ENCODE assay signal across 8 cellular contexts in the genomic region with DNA sequence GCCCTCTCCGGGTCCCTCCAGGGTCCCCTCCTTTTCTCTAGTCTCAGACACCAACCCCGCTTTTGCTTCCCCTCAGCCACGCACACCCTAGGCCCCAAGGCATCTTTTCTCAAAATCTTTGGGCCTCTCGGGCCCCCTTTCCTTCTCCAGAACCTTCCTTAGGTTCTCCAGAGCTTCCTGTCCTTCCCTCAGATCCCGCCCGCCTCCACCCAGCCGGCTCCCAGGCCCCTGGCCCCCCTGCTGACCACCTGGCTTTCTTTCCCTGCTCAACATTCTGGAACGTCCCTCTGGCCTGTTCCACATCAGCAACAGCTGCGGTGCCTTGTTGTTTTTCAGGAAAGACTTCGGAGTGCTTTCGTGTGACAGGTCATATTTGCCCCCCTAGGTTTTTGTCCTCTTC. TPM values are rescaled to one million over a fixed set of nuclear protein-coding genes. Genes with fewer than 3 reads are reported as not detected.
A peak's percentile ranks its signal among the peaks of the same experiment; 100 is the strongest.
DNase-seq lines count a peak whose midpoint lies in the region; ATAC-seq and TF ChIP-seq lines count a peak whose summit lies in the region.

No MANE protein-coding gene starts in this region.

- H3K36me3 ChIP-seq in BJ (ENCODE audit: control insufficient read depth, insufficient read depth, low read length) (peaks cover 1% of the 10 kb centered on the region; the same call in 1 of the 2 replicates), MG63 (peaks cover 16% of the 10 kb centered on the region)

- no peak for DNase-seq in BJ (ENCODE audit: low read depth)
- no peak for DNase-seq in MG63
- no peak for DNase-seq in effector memory CD8-positive, alpha-beta T cell
- DNase-seq in natural killer cell treated with Interleukin-12 subunit alpha and Interleukin-12 subunit beta and Interleukin-15 and Interleukin-18, amount 100 ng/mL, for 72 hours (ENCODE audit: low spot score), result no peak
- no peak for DNase-seq in stimulated activated CD8-positive, alpha-beta memory T cell treated with anti-CD3 and anti-CD28 coated beads, Interleukin-4, amount 100 ng/mL, for 48 hours
- DNase-seq in foreskin melanocyte, result no peak
- DNase-seq in globus pallidus (ENCODE audit: low spot score), result no peak

- no peaks in the 10 kb centered on the region for H3K27me3 ChIP-seq in BJ (ENCODE audit: control insufficient read depth, insufficient read depth, low read length)
- H3K27me3 ChIP-seq in MG63, result no peaks in the 10 kb centered on the region

- no peak for ATAC-seq in effector memory CD8-positive, alpha-beta T cell (replicated peaks)
- ATAC-seq in natural killer cell treated with Interleukin-12 subunit alpha and Interleukin-12 subunit beta and Interleukin-15 and Interleukin-18, amount 100 ng/mL, for 72 hours, result no peak
- ATAC-seq in GM18867 (IDR thresholded peaks at IDR 0.05; ENCODE audit: unreplicated experiment), result no peak

- no peaks in the 10 kb centered on the region for H3K9me3 Mint-ChIP-seq in effector memory CD8-positive, alpha-beta T cell
- no peaks in the 10 kb centered on the region for H3K9me3 Mint-ChIP-seq in natural killer cell treated with Interleukin-12 subunit alpha and Interleukin-12 subunit beta and Interleukin-15 and Interleukin-18, amount 100 ng/mL, for 72 hours

- no peak for TF ChIP-seq CTCF in BJ (IDR thresholded peaks at IDR 0.05; ENCODE audit: insufficient read depth, low read depth, low read length)

- POLR2A ChIA-PET in BJ (lab: Charles Lee), result no interaction called here

- H3K27ac Mint-ChIP-seq in effector memory CD8-positive, alpha-beta T cell, result peak overlapping the region; percentile 99
- peak overlapping the region; percentile 99 for H3K27ac Mint-ChIP-seq in natural killer cell treated with Interleukin-12 subunit alpha and Interleukin-12 subunit beta and Interleukin-15 and Interleukin-18, amount 100 ng/mL, for 72 hours

- H3K4me3 ChIP-seq in BJ (ENCODE audit: low read depth, low read length) (peak overlapping the region; percentile 83), MG63 (peak overlapping the region; percentile 61)

- peaks cover 25% of the 10 kb centered on the region for H3K36me3 Mint-ChIP-seq in effector memory CD8-positive, alpha-beta T cell (ENCODE audit: insufficient read depth)
- H3K36me3 Mint-ChIP-seq in natural killer cell treated with Interleukin-12 subunit alpha and Interleukin-12 subunit beta and Interleukin-15 and Interleukin-18, amount 100 ng/mL, for 72 hours, result peaks cover 14% of the 10 kb centered on the region

- no peaks in the 10 kb centered on the region for H3K27me3 Mint-ChIP-seq in effector memory CD8-positive, alpha-beta T cell
- no peaks in the 10 kb centered on the region for H3K27me3 Mint-ChIP-seq in natural killer cell treated with Interleukin-12 subunit alpha and Interleukin-12 subunit beta and Interleukin-15 and Interleukin-18, amount 100 ng/mL, for 72 hours

- no peaks in the 10 kb centered on the region for H3K9me3 ChIP-seq in MG63

- H3K4me1 Mint-ChIP-seq in effector memory CD8-positive, alpha-beta T cell (ENCODE audit: low read depth in 2 of 2), result peaks cover 48 to 55% of the 10 kb centered on the region in 2 donors
- H3K4me1 Mint-ChIP-seq in natural killer cell treated with Interleukin-12 subunit alpha and Interleukin-12 subunit beta and Interleukin-15 and Interleukin-18, amount 100 ng/mL, for 72 hours (ENCODE audit: low read depth in 2 of 2), result peaks cover 48 to 54% of the 10 kb centered on the region in 2 donors

- peak overlapping the region; percentile 89 to 96 for H3K4me3 Mint-ChIP-seq in effector memory CD8-positive, alpha-beta T cell
- peak overlapping the region; percentile 96 for H3K4me3 Mint-ChIP-seq in natural killer cell treated with Interleukin-12 subunit alpha and Interleukin-12 subunit beta and Interleukin-15 and Interleukin-18, amount 100 ng/mL, for 72 hours

- CTCF ChIA-PET in BJ (lab: Yijun Ruan, JAX), result interaction anchor here (1.0 to 1.6 kb wide), 3 partner anchors 10 to 28 kb away, joined by 3 to 6 read pairs (median 3); no protein-coding TSS in a partner anchor

RNA-seq across cellular contexts. Expression of gene ZDHHC18, which starts 1.2 kb away (rescaled TPM):
- 26.6 and 42.1 TPM in 2 replicates for polyA plus RNA-seq in BJ (2011; rRNA removed)
- 25.3 and 35.0 TPM in 2 replicates for polyA minus RNA-seq in BJ (2011; rRNA and poly(A)+ RNA removed)
- 3.5 and 12.7 TPM in 2 replicates for total RNA-seq in MG63 (2014; rRNA removed; shearing (Covaris generic); ENCODE audit: low replicate concordance)
- 100 to 1,000 TPM in 1 of 2 donors, 10 to 100 TPM in 1; 87.2 to 106 TPM for total RNA-seq in natural killer cell treated with Interleukin-12 subunit alpha and Interleukin-12 subunit beta and Interleukin-15 and Interleukin-18, amount 100 ng/mL, for 72 hours

RNA-seq across cellular contexts. Expression of gene SFN, which starts 35.3 kb away (rescaled TPM):
- polyA plus RNA-seq in BJ (2011; rRNA removed), result 0.20 TPM in 1 of 2 replicates, not detected in the other
- polyA minus RNA-seq in BJ (2011; rRNA and poly(A)+ RNA removed), result not detected in 2 replicates
- not detected in 2 replicates for total RNA-seq in MG63 (2014; rRNA removed; shearing (Covaris generic); ENCODE audit: low replicate concordance)
- under 1 TPM; 0.50 to 0.56 TPM for total RNA-seq in natural killer cell treated with Interleukin-12 subunit alpha and Interleukin-12 subunit beta and Interleukin-15 and Interleukin-18, amount 100 ng/mL, for 72 hours

RNA-seq across cellular contexts. Expression of gene PIGV, which starts 39.9 kb away (rescaled TPM):
- polyA plus RNA-seq in BJ (2011; rRNA removed), result 25.7 and 28.0 TPM in 2 replicates
- polyA minus RNA-seq in BJ (2011; rRNA and poly(A)+ RNA removed), result 23.0 and 34.3 TPM in 2 replicates
- 10.5 and 11.7 TPM in 2 replicates for total RNA-seq in MG63 (2014; rRNA removed; shearing (Covaris generic); ENCODE audit: low replicate concordance)
- 10 to 100 TPM; 44.3 to 60.2 TPM for total RNA-seq in natural killer cell treated with Interleukin-12 subunit alpha and Interleukin-12 subunit beta and Interleukin-15 and Interleukin-18, amount 100 ng/mL, for 72 hours
